In genomic region chr19:38248421-38248820, GRCh38 we compare ENCODE assay signal across 1 cellular context.
A peak's percentile ranks its signal among the peaks of the same experiment; 100 is the strongest.
TF ChIP-seq lines count a peak whose summit lies in the region.

No MANE protein-coding gene starts in this region.

TF ChIP-seq in HepG2, 621 proteins besides CTCF, POLR2A, EP300 and RAD21:
- TF ChIP-seq ZNF687 (CRISPR knock-in tag; IDR thresholded peaks at IDR 0.05), result peak; percentile 39; the same call in 1 of the 2 replicates
- peak; percentile 42; the same call in 1 of the 2 replicates for TF ChIP-seq PATZ1 (CRISPR knock-in tag; IDR thresholded peaks at IDR 0.05)
- TF ChIP-seq ZNF33B (CRISPR knock-in tag; IDR thresholded peaks at IDR 0.05), result no peak
- no peak for TF ChIP-seq ZNF772 (CRISPR knock-in tag; IDR thresholded peaks at IDR 0.05)
- no peak for TF ChIP-seq FOXA1 (IDR thresholded peaks at IDR 0.05)
- TF ChIP-seq FOXA1 (CRISPR knock-in tag; IDR thresholded peaks at IDR 0.05), result no peak
- no peak for TF ChIP-seq ZNF766 (CRISPR knock-in tag; IDR thresholded peaks at IDR 0.05; ENCODE audit: borderline replicate concordance)
- no peak for TF ChIP-seq ADNP (CRISPR knock-in tag; IDR thresholded peaks at IDR 0.05)
- peak; percentile 27; the same call in 1 of the 2 replicates for TF ChIP-seq HNF4A (CRISPR knock-in tag; IDR thresholded peaks at IDR 0.05)
- no peak for TF ChIP-seq SATB2 (CRISPR knock-in tag; IDR thresholded peaks at IDR 0.05)
- TF ChIP-seq ZNF432 (CRISPR knock-in tag; IDR thresholded peaks at IDR 0.05; ENCODE audit: borderline replicate concordance), result no peak
- no peak for TF ChIP-seq ZNF234 (CRISPR knock-in tag; conservative IDR thresholded peaks at IDR 0.05)
- TF ChIP-seq PAXIP1 (CRISPR knock-in tag; conservative IDR thresholded peaks at IDR 0.05), result 0 out of 2 replicates have a peak, but pooled peaks have one; percentile 15
- TF ChIP-seq ZNF263 (CRISPR knock-in tag; IDR thresholded peaks at IDR 0.05), result peak; percentile 74
